In the genomic region with DNA sequence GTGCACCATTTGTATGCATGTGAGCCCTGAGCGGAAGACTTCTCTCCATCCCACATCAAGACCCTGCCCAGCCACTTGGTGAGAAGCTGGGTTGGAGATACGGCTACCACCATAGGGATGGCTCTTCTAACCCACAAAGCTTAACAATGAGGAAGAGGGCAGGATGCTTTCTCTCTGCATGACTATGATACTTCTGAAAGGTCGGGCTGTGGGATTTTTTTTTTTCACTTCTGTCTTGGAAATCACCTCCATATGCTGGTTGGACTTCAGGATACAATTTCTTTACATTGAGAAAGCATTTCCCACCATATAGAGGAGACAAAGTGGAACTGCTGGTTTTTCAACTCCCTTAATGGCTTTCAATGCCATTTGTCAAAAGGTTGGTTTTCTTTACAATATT, we compare ENCODE assay signal across 2 cellular contexts.
TF ChIP-seq lines count a peak whose summit lies in the region.

No MANE protein-coding gene starts in this region.

TF ChIP-seq in SK-N-SH treated with all-trans-retinoic acid at 6 μM for 48 hours, 23 proteins besides CTCF, POLR2A, EP300 and RAD21 (continued from another document):
- TF ChIP-seq, protein P1, sequence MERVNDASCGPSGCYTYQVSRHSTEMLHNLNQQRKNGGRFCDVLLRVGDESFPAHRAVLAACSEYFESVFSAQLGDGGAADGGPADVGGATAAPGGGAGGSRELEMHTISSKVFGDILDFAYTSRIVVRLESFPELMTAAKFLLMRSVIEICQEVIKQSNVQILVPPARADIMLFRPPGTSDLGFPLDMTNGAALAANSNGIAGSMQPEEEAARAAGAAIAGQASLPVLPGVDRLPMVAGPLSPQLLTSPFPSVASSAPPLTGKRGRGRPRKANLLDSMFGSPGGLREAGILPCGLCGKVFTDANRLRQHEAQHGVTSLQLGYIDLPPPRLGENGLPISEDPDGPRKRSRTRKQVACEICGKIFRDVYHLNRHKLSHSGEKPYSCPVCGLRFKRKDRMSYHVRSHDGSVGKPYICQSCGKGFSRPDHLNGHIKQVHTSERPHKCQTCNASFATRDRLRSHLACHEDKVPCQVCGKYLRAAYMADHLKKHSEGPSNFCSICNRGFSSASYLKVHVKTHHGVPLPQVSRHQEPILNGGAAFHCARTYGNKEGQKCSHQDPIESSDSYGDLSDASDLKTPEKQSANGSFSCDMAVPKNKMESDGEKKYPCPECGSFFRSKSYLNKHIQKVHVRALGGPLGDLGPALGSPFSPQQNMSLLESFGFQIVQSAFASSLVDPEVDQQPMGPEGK (CRISPR knock-in tag; IDR thresholded peaks at IDR 0.05; ENCODE audit: borderline replicate concordance) = no peak
- no peak for TF ChIP-seq PPARA (CRISPR knock-in tag; IDR thresholded peaks at IDR 0.05; ENCODE audit: borderline replicate concordance)
- TF ChIP-seq TCF4 (CRISPR knock-in tag; IDR thresholded peaks at IDR 0.05; ENCODE audit: borderline replicate concordance) = no peak
- TF ChIP-seq SNAI2 (CRISPR knock-in tag; IDR thresholded peaks at IDR 0.05) = no peak

TF ChIP-seq in SK-N-SH, 30 proteins besides CTCF, POLR2A, EP300 and RAD21 (continued from another document):
- no peak for TF ChIP-seq CHD2 (IDR thresholded peaks at IDR 0.05; ENCODE audit: low read length, partially characterized antibody)
TF ChIP-seq in SK-N-SH: peak in this region for 0.
